Comparison of ENCODE assay signal across 15 cellular contexts in genomic region chr1:168341576-168341975, GRCh38.
DNase-seq lines count a peak whose midpoint lies in the region; ATAC-seq, FAIRE-seq and TF ChIP-seq lines count a peak whose summit lies in the region.
"Had no signal": no experiment of that assay in that cellular context is flagged by ENCODE, and none has a peak within 500 bp of the region (broad histone marks: within the 10 kb centered on the region; RNA-seq: fewer than 3 reads in every experiment).

No MANE protein-coding gene starts in this region.

- H3K27ac ChIP-seq in K562 (ENCODE audit: extremely low read depth, low read depth, low read length) (no peak overlapping the region), foreskin keratinocyte (no peak overlapping the region)
- H3K27ac ChIP-seq: brain microvascular endothelial cell, neutrophil, thyroid gland, WERI-Rb-1 had no signal

- CTCF ChIA-PET in K562 (lab: Yijun Ruan, JAX; ENCODE audit: low intra/inter-chr PET ratio) = interaction anchor here (0.6 to 0.8 kb wide), 2 partner anchors 157 to 1007 kb away, joined by 4 read pairs; no protein-coding TSS in a partner anchor

- 44% methylated on average over 3 of the region's 3 CpGs for WGBS in K562 (ENCODE audit: insufficient coverage, low coverage, missing lambda C conversion rate)

- no peak for TF ChIP-seq CTCF in K562 (IDR thresholded peaks at IDR 0.05 in 2 of 3, conservative IDR thresholded peaks at IDR 0.05 in 1 of 3; ENCODE audit: insufficient read depth in 2 of 3, low read depth in 1 of 3, low read length in 3 of 3)
- no peak for TF ChIP-seq CTCF in type B pancreatic cell (conservative IDR thresholded peaks at IDR 0.05)
- no peak for TF ChIP-seq CTCF in foreskin keratinocyte (conservative IDR thresholded peaks at IDR 0.05)

- TF ChIP-seq POLR2A in K562 (conservative IDR thresholded peaks at IDR 0.05) = no peak

- intact Hi-C loops in K562 (cut with micrococcal nuclease) = loop anchor here (5.0 to 10.0 kb wide), 3 partner anchors 231 to 503 kb away; no protein-coding TSS in a partner anchor

- H3K9me1 ChIP-seq in K562 (ENCODE audit: control insufficient read depth, insufficient read depth, low read length) = no peaks in the 10 kb centered on the region

- H3K27me3 ChIP-seq in K562 (ENCODE audit: control insufficient read depth in 2 of 2, insufficient read depth in 2 of 2, low read length in 2 of 2) = no peaks in the 10 kb centered on the region
- no peaks in the 10 kb centered on the region for H3K27me3 ChIP-seq in foreskin keratinocyte
- H3K27me3 ChIP-seq: brain microvascular endothelial cell, neutrophil, thyroid gland had no signal

- H3K36me3 Mint-ChIP-seq in type B pancreatic cell (peaks cover 1% of the 10 kb centered on the region), T-helper 17 cell (ENCODE audit: low read depth) (peaks cover 3% of the 10 kb centered on the region)

- no peak overlapping the region for H3K9ac ChIP-seq in K562 (ENCODE audit: insufficient read depth in 1 of 2, low read depth in 2 of 2, low read length in 2 of 2)

- H3K4me1 ChIP-seq in K562 (replicated peaks in 1 of 2; ENCODE audit: control insufficient read depth in 2 of 2, insufficient read depth in 2 of 2, low read length in 2 of 2) (peaks cover 3 to 20% of the 10 kb centered on the region in 2 experiments; a peak in 4 of 5 replicates), foreskin keratinocyte (no peaks in the 10 kb centered on the region)
- H3K4me1 ChIP-seq: thyroid gland had no signal

- peak; percentile 66 for DNase-seq in EL
- DNase-seq in NCI-H226 = peak; percentile 16
- DNase-seq in K562 (ENCODE audit: extremely low read depth in 1 of 4, low spot score in 3 of 4) = no peak
- peak; percentile 73 for DNase-seq in iris pigment epithelial cell (ENCODE audit: low read depth)
- no peak for DNase-seq in type B pancreatic cell (ENCODE audit: extremely low spot score, unreplicated experiment)
- no peak for DNase-seq in foreskin keratinocyte
- DNase-seq in T-helper 17 cell = no peak
- no peak for DNase-seq in HT-29 (ENCODE audit: low spot score)
- DNase-seq: brain microvascular endothelial cell, COR-L47, NCI-H1436 treated with DMSO at 0.1 percent for 48 hours, NCI-H774, thyroid gland, WERI-Rb-1 had no signal

- H3K27ac Mint-ChIP-seq in type B pancreatic cell = no peak overlapping the region
- no peak overlapping the region for H3K27ac Mint-ChIP-seq in T-helper 17 cell

- H3K4me2 ChIP-seq in K562 (ENCODE audit: insufficient read depth, low read length) = no peak overlapping the region

- no peak for TF ChIP-seq RAD21 in K562 (CRISPR knock-in tag; conservative IDR thresholded peaks at IDR 0.05 in 1 of 2, IDR thresholded peaks at IDR 0.05 in 1 of 2)

- H3K4me3 Mint-ChIP-seq in type B pancreatic cell (no peak overlapping the region), T-helper 17 cell (no peak overlapping the region)

- no TSS peak for BruUV-seq in K562 (replicated peaks; lab: Mats Ljungman, UMichigan)

- H3K27me3 Mint-ChIP-seq in type B pancreatic cell (peaks cover 2% of the 10 kb centered on the region), T-helper 17 cell (no peaks in the 10 kb centered on the region)

- peak overlapping the region; percentile 22; the same call in 1 of the 2 replicates for H2AFZ ChIP-seq in K562 (ENCODE audit: low read depth, low read length)

- no peaks in the 10 kb centered on the region for H3K79me2 ChIP-seq in K562 (ENCODE audit: control insufficient read depth, insufficient read depth, low read length)

- H4K20me1 ChIP-seq in K562 (replicated peaks; ENCODE audit: control insufficient read depth, insufficient read depth, low read length) = no peaks in the 10 kb centered on the region

- no peak for TF ChIP-seq EP300 in K562 (IDR thresholded peaks at IDR 0.05; ENCODE audit: low read length)

- peaks cover 4% of the 10 kb centered on the region for H3K4me1 Mint-ChIP-seq in type B pancreatic cell (ENCODE audit: unreplicated experiment)
- peaks cover 22% of the 10 kb centered on the region for H3K4me1 Mint-ChIP-seq in T-helper 17 cell

- H3K4me3 ChIP-seq in K562 = no peak overlapping the region
- H3K4me3 ChIP-seq: thyroid gland had no signal

- ATAC-seq in K562 (no peak), foreskin keratinocyte (no peak), T-helper 17 cell (no peak)

- H3K9me3 Mint-ChIP-seq in type B pancreatic cell = no peaks in the 10 kb centered on the region

- POLR2A ChIA-PET in K562 (lab: Yijun Ruan, JAX) = interaction anchor here (0.6 to 2.4 kb wide), 2 partner anchors 24 to 243 kb away, joined by 3 to 6 read pairs; no protein-coding TSS in a partner anchor

- no peaks in the 10 kb centered on the region for H3K36me3 ChIP-seq in K562 (ENCODE audit: control insufficient read depth, insufficient read depth, low read length)
- H3K36me3 ChIP-seq: brain microvascular endothelial cell, neutrophil, thyroid gland, WERI-Rb-1 had no signal

- in situ Hi-C loops in K562 (cut with MboI) = loop anchor here (10.0 kb wide), 1 partner anchor 233 kb away; the partner anchor contains the start of gene XCL1

- H3K9me3 ChIP-seq in K562 (replicated peaks; ENCODE audit: control insufficient read depth, insufficient read depth, low read depth, low read length) (no peaks in the 10 kb centered on the region), T-helper 17 cell (ENCODE audit: control insufficient read depth, low read length, poor library complexity, severe bottlenecking) (no peaks in the 10 kb centered on the region)
- H3K9me3 ChIP-seq: neutrophil, thyroid gland had no signal

- no peak for FAIRE-seq in K562 (lab: Jason Lieb, UNC)

TF ChIP-seq in K562, 482 proteins besides CTCF, POLR2A, EP300 and RAD21 (continues in another document):
- TF ChIP-seq L3MBTL2 (IDR thresholded peaks at IDR 0.05) = no peak
- TF ChIP-seq TOE1 (IDR thresholded peaks at IDR 0.05; ENCODE audit: borderline replicate concordance) = no peak
- TF ChIP-seq TOE1 (CRISPR knock-in tag; IDR thresholded peaks at IDR 0.05; ENCODE audit: borderline replicate concordance, low read depth) = no peak
- no peak for TF ChIP-seq ZNF707 (CRISPR knock-in tag; conservative IDR thresholded peaks at IDR 0.05)
- TF ChIP-seq ZNF316 (IDR thresholded peaks at IDR 0.05) = no peak
- TF ChIP-seq ZNF592 (IDR thresholded peaks at IDR 0.05) = no peak
- TF ChIP-seq KLF13 (tag; IDR thresholded peaks at IDR 0.05; ENCODE audit: borderline replicate concordance, low read depth) = no peak
- TF ChIP-seq ZC3H4 (CRISPR knock-in tag; IDR thresholded peaks at IDR 0.05; ENCODE audit: borderline replicate concordance) = no peak
- TF ChIP-seq SRSF9 (IDR thresholded peaks at IDR 0.05; ENCODE audit: borderline replicate concordance, low read depth, low read length) = no peak
- TF ChIP-seq TFAM (CRISPR knock-in tag; conservative IDR thresholded peaks at IDR 0.05) = no peak
- no peak for TF ChIP-seq CEBPZ (IDR thresholded peaks at IDR 0.05; ENCODE audit: borderline replicate concordance, low read depth, low read length)

Comparison
In these comparisons a context has a peak if more than half of its experiments do, and no peak if none do; other contexts are left out.
1. DNase-seq: peak in EL (single experiment), NCI-H226 (single experiment) and iris pigment epithelial cell (single experiment); none in K562 (0 of 4), type B pancreatic cell (single experiment), foreskin keratinocyte (0 of 2), T-helper 17 cell (0 of 3) and HT-29 (single experiment).